ENCODE assay signal across 24 cellular contexts in genomic region chr10:132258423-132258822, GRCh38.
"Had no signal": no experiment of that assay in that cellular context is flagged by ENCODE, and none has a peak within 500 bp of the region (broad histone marks: within the 10 kb centered on the region; RNA-seq: fewer than 3 reads in every experiment).

No MANE protein-coding gene starts in this region.

- H3K27ac ChIP-seq: colonic mucosa, epithelial cell of prostate, esophagus squamous epithelium, gastrocnemius medialis, heart right ventricle, left lung, lower lobe of right lung had no signal

- H3K27ac Mint-ChIP-seq: dendritic cell treated with granulocyte-macrophage colony-stimulating factor and Interleukin-4, amounts not matched to agents 40 ng/mL and 50 ng/mL, for 4 days; effector memory CD8-positive, alpha-beta T cell; endodermal cell; mesothelial cell of epicardium had no signal

- H3K36me3 ChIP-seq: colonic mucosa, esophagus squamous epithelium, gastrocnemius medialis, heart right ventricle, left lung, lower lobe of right lung had no signal

- H3K9me3 ChIP-seq: colonic mucosa, esophagus squamous epithelium, gastrocnemius medialis, heart right ventricle, left lung, lower lobe of right lung, mucosa of descending colon had no signal

- H3K4me3 Mint-ChIP-seq: dendritic cell treated with granulocyte-macrophage colony-stimulating factor and Interleukin-4, amounts not matched to agents 40 ng/mL and 50 ng/mL, for 4 days; effector memory CD8-positive, alpha-beta T cell; endodermal cell; mesothelial cell of epicardium had no signal

- ATAC-seq: effector memory CD8-positive, alpha-beta T cell; esophagus mucosa; gastrocnemius medialis; heart right ventricle; left cardiac atrium; left lung; left ventricle myocardium superior; lower lobe of right lung; mucosa of descending colon had no signal

- H3K4me1 ChIP-seq: colonic mucosa, esophagus squamous epithelium, gastrocnemius medialis, heart right ventricle, lower lobe of right lung had no signal

- DNase-seq: colonic mucosa; cortex of kidney; effector CD8-positive, alpha-beta T cell; effector memory CD8-positive, alpha-beta T cell; endodermal cell; erythroblast; esophagus squamous epithelium; foreskin fibroblast; foreskin melanocyte; gastrocnemius medialis; glutamatergic neuron; head of caudate nucleus; heart right ventricle; hippocampal formation; left cardiac atrium; left lung; left ventricle myocardium superior; lower lobe of right lung; mesenchymal stem cell; mucosa of descending colon had no signal

- H3K9me3 Mint-ChIP-seq: dendritic cell treated with granulocyte-macrophage colony-stimulating factor and Interleukin-4, amounts not matched to agents 40 ng/mL and 50 ng/mL, for 4 days; effector memory CD8-positive, alpha-beta T cell; endodermal cell; mesothelial cell of epicardium had no signal

- H3K27me3 ChIP-seq: colonic mucosa, esophagus squamous epithelium, gastrocnemius medialis, heart right ventricle, left lung had no signal

- H3K4me1 Mint-ChIP-seq: endodermal cell, mesothelial cell of epicardium had no signal

- H3K27me3 Mint-ChIP-seq: dendritic cell treated with granulocyte-macrophage colony-stimulating factor and Interleukin-4, amounts not matched to agents 40 ng/mL and 50 ng/mL, for 4 days had no signal

- H3K36me3 Mint-ChIP-seq: mesothelial cell of epicardium had no signal

- H3K4me3 ChIP-seq: colonic mucosa, esophagus squamous epithelium, gastrocnemius medialis, heart right ventricle, left lung, lower lobe of right lung, mucosa of descending colon had no signal
